ENCODE assay signal across 9 cellular contexts in the genomic region with DNA sequence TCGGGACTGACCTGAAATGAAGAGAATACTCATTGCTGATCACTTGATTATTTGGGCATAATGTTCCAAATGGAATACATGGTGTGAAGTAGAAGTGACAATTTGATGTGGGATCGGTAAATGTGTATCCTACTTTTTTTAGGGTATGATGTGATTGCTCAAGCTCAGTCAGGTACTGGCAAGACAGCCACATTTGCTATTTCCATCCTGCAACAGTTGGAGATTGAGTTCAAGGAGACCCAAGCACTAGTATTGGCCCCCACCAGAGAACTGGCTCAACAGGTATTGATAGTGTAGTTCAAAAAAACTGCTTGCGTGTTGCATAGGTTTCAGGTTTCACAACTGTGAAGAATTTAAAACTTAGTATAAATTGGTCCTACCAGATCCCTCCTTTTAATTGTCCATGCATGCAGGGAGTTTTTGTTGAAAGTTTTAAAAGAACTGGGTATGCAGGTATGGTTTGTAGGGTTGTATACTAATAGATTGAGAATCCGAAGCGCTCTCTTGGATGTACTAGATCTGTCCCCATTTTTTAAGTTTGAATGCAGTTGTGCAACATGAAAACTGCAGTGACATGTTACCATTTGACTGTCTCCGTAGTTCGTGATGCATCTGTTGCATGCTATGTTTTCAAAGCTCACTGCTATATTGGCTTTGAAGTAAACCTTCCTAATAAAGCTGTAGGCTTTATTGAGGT. TPM values are rescaled to one million over a fixed set of nuclear protein-coding genes. Genes with fewer than 3 reads are reported as not detected.
DNase-seq lines count a peak whose midpoint lies in the region; ATAC-seq and TF ChIP-seq lines count a peak whose summit lies in the region.
"Had no signal": no experiment of that assay in that cellular context is flagged by ENCODE, and none has a peak within 500 bp of the region (broad histone marks: within the 10 kb centered on the region; RNA-seq: fewer than 3 reads in every experiment).

No MANE protein-coding gene starts in this region.

- H3K27me3 ChIP-seq in SK-N-SH (ENCODE audit: insufficient read depth), result no peaks in the 10 kb centered on the region
- H3K27me3 ChIP-seq in stomach smooth muscle (ENCODE audit: control insufficient read depth in 1 of 2, insufficient read depth in 2 of 2, low read length in 2 of 2), result no peaks in the 10 kb centered on the region

- H4K20me1 ChIP-seq in SK-N-SH (ENCODE audit: insufficient read depth), result peaks cover 63% of the 10 kb centered on the region

- WGBS in SK-N-SH (ENCODE audit: low lambda C conversion rate), result under 1% methylated on average over 7 of the region's 7 CpGs

- H3K36me3 Mint-ChIP-seq in WTC11, result peaks cover 62% of the 10 kb centered on the region

- H3F3A ChIP-seq in SK-N-SH (replicated peaks; ENCODE audit: insufficient read depth), result peaks cover 64% of the 10 kb centered on the region

- H3K4me3 ChIP-seq in SK-N-SH (ENCODE audit: low read depth in 2 of 2, low read length in 1 of 2) (peak overlapping the region; percentile 98 to 99), iPS-11a (ENCODE audit: low read depth, low read length) (peak overlapping the region; percentile 100), stomach smooth muscle (ENCODE audit: low read length in 2 of 2) (peak overlapping the region; percentile 88 to 100)

- H3K27ac Mint-ChIP-seq in WTC11, result peak overlapping the region; percentile 100

- TF ChIP-seq RAD21 in SK-N-SH (IDR thresholded peaks at IDR 0.05; ENCODE audit: low read length), result no peak

- no peak for TF ChIP-seq EP300 in SK-N-SH (IDR thresholded peaks at IDR 0.05; ENCODE audit: borderline replicate concordance in 1 of 2, low read depth in 1 of 2, low read length in 1 of 2)

- peak overlapping the region; percentile 100 for H3K9ac ChIP-seq in SK-N-SH
- peak overlapping the region; percentile 98 to 100 for H3K9ac ChIP-seq in stomach smooth muscle (ENCODE audit: low read length in 2 of 2)

- DNase-seq in SK-N-SH, result no peak
- DNase-seq in WTC11 (ENCODE audit: low spot score), result no peak
- no peak for DNase-seq in NCI-H345 treated with DMSO at 0.1 percent for 48 hours (lab: John Stamatoyannopoulos, UW; ENCODE audit: unreplicated experiment)
- DNase-seq in OCI-M2 (lab: John Stamatoyannopoulos, UW; ENCODE audit: unreplicated experiment), result no peak

- peak overlapping the region; percentile 94 to 99; a peak in 3 of 4 replicates for H3K27ac ChIP-seq in SK-N-SH (ENCODE audit: low read depth in 2 of 2, low read length in 1 of 2)
- peak overlapping the region; percentile 99 for H3K27ac ChIP-seq in stomach smooth muscle (ENCODE audit: low read length)

- H3K9me2 ChIP-seq in SK-N-SH, result no peaks in the 10 kb centered on the region

- H3K79me2 ChIP-seq in SK-N-SH (ENCODE audit: insufficient read depth), result peaks cover 54% of the 10 kb centered on the region

- TF ChIP-seq CTCF in SK-N-SH (IDR thresholded peaks at IDR 0.05) (no peak), WTC11 (IDR thresholded peaks at IDR 0.05) (no peak)

- H3K4me2 ChIP-seq in SK-N-SH, result peak overlapping the region; percentile 81

- H3K9me3 ChIP-seq in SK-N-SH (no peaks in the 10 kb centered on the region), stomach smooth muscle (ENCODE audit: control insufficient read depth in 2 of 2, low read length in 2 of 2) (no peaks in the 10 kb centered on the region)

- ATAC-seq in SK-N-SH treated with all-trans-retinoic acid at 6 μM for 48 hours, result no peak
- ATAC-seq in WTC11, result no peak
- ATAC-seq in GM18861 (IDR thresholded peaks at IDR 0.05; ENCODE audit: unreplicated experiment), result no peak

- POLR2A ChIA-PET in SK-N-SH (lab: Yijun Ruan, JAX) (interaction anchor here (0.7 to 3.7 kb wide), 4 partner anchors 12 to 848 kb away, joined by 3 to 31 read pairs (median 12); partner anchors contain the start of gene AHSG), WTC11 (lab: Charles Lee) (interaction anchor here (2.3 to 2.9 kb wide), 3 partner anchors 13 to 215 kb away, joined by 14 to 22 read pairs (median 16); partner anchors contain the start of gene DNAJB11)

- H3K4me3 Mint-ChIP-seq in WTC11, result peak overlapping the region; percentile 100

- CTCF ChIA-PET in SK-N-SH (lab: Yijun Ruan, JAX) (interaction anchor here (2.3 to 2.6 kb wide), 2 partner anchors 36 to 171 kb away, joined by 6 to 8 read pairs; no protein-coding TSS in a partner anchor), WTC11 (lab: Charles Lee) (interaction anchor here (1.1 kb wide), 1 partner anchor 168 kb away, joined by 3 read pairs; no protein-coding TSS in a partner anchor)

- H2AFZ ChIP-seq in SK-N-SH (ENCODE audit: low read depth), result no peak overlapping the region

- H3K4me1 ChIP-seq in SK-N-SH (ENCODE audit: control insufficient read depth in 1 of 2, insufficient read depth in 2 of 2, low read depth in 1 of 2, low read length in 1 of 2) (peaks cover 26 to 29% of the 10 kb centered on the region in 2 experiments; a peak in 3 of 4 replicates), stomach smooth muscle (ENCODE audit: control insufficient read depth, insufficient read depth, low read length) (peaks cover 38% of the 10 kb centered on the region)

- H3K27me3 Mint-ChIP-seq in WTC11 (ENCODE audit: low read depth), result no peaks in the 10 kb centered on the region

- H3K36me3 ChIP-seq in SK-N-SH (replicated peaks in 1 of 2; ENCODE audit: control insufficient read depth in 1 of 2, insufficient read depth in 2 of 2, low read length in 1 of 2) (peaks cover 58 to 59% of the 10 kb centered on the region in 2 experiments), stomach smooth muscle (ENCODE audit: control insufficient read depth in 2 of 2, insufficient read depth in 2 of 2, low read length in 2 of 2) (peaks cover 42 to 53% of the 10 kb centered on the region in 2 donors)

- H3K4me1 Mint-ChIP-seq in WTC11, result peaks cover 40% of the 10 kb centered on the region

- no peaks in the 10 kb centered on the region for H3K9me3 Mint-ChIP-seq in WTC11

TF ChIP-seq in SK-N-SH, 30 proteins besides CTCF, POLR2A, EP300 and RAD21 (continues in another document):
- TF ChIP-seq POLR2AphosphoS5 (IDR thresholded peaks at IDR 0.05; ENCODE audit: low read depth, low read length) (peak; percentile 39), TCF12 (IDR thresholded peaks at IDR 0.05) (no peak), ZBTB33 (IDR thresholded peaks at IDR 0.05; ENCODE audit: borderline replicate concordance, low read depth) (no peak)

TF ChIP-seq in SK-N-SH treated with all-trans-retinoic acid at 6 μM for 48 hours, 23 proteins besides CTCF, POLR2A, EP300 and RAD21 (continues in another document):
- TF ChIP-seq, protein P1, sequence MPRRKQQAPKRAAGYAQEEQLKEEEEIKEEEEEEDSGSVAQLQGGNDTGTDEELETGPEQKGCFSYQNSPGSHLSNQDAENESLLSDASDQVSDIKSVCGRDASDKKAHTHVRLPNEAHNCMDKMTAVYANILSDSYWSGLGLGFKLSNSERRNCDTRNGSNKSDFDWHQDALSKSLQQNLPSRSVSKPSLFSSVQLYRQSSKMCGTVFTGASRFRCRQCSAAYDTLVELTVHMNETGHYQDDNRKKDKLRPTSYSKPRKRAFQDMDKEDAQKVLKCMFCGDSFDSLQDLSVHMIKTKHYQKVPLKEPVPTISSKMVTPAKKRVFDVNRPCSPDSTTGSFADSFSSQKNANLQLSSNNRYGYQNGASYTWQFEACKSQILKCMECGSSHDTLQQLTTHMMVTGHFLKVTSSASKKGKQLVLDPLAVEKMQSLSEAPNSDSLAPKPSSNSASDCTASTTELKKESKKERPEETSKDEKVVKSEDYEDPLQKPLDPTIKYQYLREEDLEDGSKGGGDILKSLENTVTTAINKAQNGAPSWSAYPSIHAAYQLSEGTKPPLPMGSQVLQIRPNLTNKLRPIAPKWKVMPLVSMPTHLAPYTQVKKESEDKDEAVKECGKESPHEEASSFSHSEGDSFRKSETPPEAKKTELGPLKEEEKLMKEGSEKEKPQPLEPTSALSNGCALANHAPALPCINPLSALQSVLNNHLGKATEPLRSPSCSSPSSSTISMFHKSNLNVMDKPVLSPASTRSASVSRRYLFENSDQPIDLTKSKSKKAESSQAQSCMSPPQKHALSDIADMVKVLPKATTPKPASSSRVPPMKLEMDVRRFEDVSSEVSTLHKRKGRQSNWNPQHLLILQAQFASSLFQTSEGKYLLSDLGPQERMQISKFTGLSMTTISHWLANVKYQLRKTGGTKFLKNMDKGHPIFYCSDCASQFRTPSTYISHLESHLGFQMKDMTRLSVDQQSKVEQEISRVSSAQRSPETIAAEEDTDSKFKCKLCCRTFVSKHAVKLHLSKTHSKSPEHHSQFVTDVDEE (CRISPR knock-in tag; IDR thresholded peaks at IDR 0.05), result no peak
- no peak for TF ChIP-seq SNAI2 (CRISPR knock-in tag; IDR thresholded peaks at IDR 0.05)

TF ChIP-seq in WTC11, 78 proteins besides CTCF, POLR2A, EP300 and RAD21 (continues in another document):
- TF ChIP-seq ZNF425 (CRISPR knock-in tag; conservative IDR thresholded peaks at IDR 0.05) (peak; percentile 68; the same call in 1 of the 2 replicates), FOXJ3 (CRISPR knock-in tag; IDR thresholded peaks at IDR 0.05; ENCODE audit: borderline replicate concordance) (no peak)

RNA-seq across cellular contexts. Expression of gene EIF4A2, which starts 1.6 kb away (rescaled TPM):
- 270 and 410 TPM in 2 replicates for polyA plus RNA-seq in SK-N-SH (2012; rRNA removed)
- 377 and 483 TPM in 2 replicates for polyA plus RNA-seq in SK-N-SH (2012; cell fraction: cytosol; rRNA removed)
- 226 and 617 TPM in 2 replicates for polyA plus RNA-seq in SK-N-SH (2012; cell fraction: nucleus; rRNA removed)
- total RNA-seq in WTC11 (2021), result 571 to 574 TPM (median 572 TPM) in 3 replicates

RNA-seq across cellular contexts. Expression of gene RFC4, which starts 21.3 kb away (rescaled TPM):
- 10.7 and 13.1 TPM in 2 replicates for polyA plus RNA-seq in SK-N-SH (2012; rRNA removed)
- polyA plus RNA-seq in SK-N-SH (2012; cell fraction: cytosol; rRNA removed), result 16.7 and 19.9 TPM in 2 replicates
- polyA plus RNA-seq in SK-N-SH (2012; cell fraction: nucleus; rRNA removed), result 15.7 and 19.7 TPM in 2 replicates
- total RNA-seq in WTC11 (2021), result 89.2 to 104 TPM (median 91.8 TPM) in 3 replicates

RNA-seq across cellular contexts. Expression of gene ADIPOQ, which starts 57.5 kb away (rescaled TPM):
- polyA plus RNA-seq in SK-N-SH (2012; rRNA removed), result not detected in 2 replicates
- not detected in 2 replicates for polyA plus RNA-seq in SK-N-SH (2012; cell fraction: cytosol; rRNA removed)
- polyA plus RNA-seq in SK-N-SH (2012; cell fraction: nucleus; rRNA removed), result not detected in 2 replicates
- not detected in 3 replicates for total RNA-seq in WTC11 (2021)
- total RNA-seq: T-helper 1 cell treated with Interleukin-12 subunit alpha and Interleukin-12 subunit beta and Interleukin-4 antibody, amounts not matched to agents 30 ng/mL and 1 ng/mL, for 36 hours had no signal
